1 cellular context compared by ENCODE assay signal in the genomic region with DNA sequence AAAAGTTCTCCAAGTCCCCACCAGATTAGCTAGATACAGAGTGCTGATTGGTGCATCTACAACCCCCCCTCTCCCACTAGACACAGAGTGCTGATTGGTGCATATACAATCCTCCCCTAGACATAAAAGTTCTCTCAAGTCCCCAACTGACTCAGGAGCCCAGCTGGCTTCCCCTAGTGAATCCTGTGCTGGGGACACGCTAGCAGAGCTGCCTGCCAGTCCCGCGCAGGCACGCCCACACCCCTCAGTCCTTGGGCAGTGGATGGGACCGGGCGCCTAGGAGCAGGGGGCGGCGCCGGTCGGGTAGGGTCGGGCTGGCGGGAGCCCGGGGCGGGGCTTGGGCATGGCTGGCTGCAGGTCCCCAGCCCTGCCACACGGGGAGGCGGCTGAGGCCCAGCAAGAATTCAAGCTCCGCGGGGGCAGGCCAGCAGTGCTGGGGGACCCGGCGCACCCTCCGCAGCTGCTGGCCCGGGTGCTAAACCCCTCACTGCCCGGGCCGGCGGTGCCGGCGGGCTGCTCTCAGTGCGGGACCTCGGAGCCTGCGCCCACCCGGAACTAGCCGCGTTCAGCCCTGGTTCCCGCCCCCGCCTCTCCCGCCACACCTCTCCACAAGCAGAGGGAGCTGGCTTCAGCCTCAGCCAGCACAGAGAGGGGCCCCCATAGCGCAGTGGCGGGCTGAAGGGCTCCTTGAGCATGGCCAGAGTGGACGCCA.
TF ChIP-seq lines count a peak whose summit lies in the region.

No MANE protein-coding gene starts in this region.

TF ChIP-seq in HCT116, 20 proteins besides CTCF, POLR2A, EP300 and RAD21 (continued from another document):
- TF ChIP-seq YY1 (IDR thresholded peaks at IDR 0.05; ENCODE audit: extremely low read depth, insufficient replicate concordance, low read depth, low read length) (no peak), CEBPB (IDR thresholded peaks at IDR 0.05; ENCODE audit: low read depth) (no peak), SIN3A (IDR thresholded peaks at IDR 0.05; ENCODE audit: low read depth) (no peak), EZH2 (IDR thresholded peaks at IDR 0.05) (no peak), ZFX (IDR thresholded peaks at IDR 0.05) (no peak)
- TF ChIP-seq, protein P1, sequence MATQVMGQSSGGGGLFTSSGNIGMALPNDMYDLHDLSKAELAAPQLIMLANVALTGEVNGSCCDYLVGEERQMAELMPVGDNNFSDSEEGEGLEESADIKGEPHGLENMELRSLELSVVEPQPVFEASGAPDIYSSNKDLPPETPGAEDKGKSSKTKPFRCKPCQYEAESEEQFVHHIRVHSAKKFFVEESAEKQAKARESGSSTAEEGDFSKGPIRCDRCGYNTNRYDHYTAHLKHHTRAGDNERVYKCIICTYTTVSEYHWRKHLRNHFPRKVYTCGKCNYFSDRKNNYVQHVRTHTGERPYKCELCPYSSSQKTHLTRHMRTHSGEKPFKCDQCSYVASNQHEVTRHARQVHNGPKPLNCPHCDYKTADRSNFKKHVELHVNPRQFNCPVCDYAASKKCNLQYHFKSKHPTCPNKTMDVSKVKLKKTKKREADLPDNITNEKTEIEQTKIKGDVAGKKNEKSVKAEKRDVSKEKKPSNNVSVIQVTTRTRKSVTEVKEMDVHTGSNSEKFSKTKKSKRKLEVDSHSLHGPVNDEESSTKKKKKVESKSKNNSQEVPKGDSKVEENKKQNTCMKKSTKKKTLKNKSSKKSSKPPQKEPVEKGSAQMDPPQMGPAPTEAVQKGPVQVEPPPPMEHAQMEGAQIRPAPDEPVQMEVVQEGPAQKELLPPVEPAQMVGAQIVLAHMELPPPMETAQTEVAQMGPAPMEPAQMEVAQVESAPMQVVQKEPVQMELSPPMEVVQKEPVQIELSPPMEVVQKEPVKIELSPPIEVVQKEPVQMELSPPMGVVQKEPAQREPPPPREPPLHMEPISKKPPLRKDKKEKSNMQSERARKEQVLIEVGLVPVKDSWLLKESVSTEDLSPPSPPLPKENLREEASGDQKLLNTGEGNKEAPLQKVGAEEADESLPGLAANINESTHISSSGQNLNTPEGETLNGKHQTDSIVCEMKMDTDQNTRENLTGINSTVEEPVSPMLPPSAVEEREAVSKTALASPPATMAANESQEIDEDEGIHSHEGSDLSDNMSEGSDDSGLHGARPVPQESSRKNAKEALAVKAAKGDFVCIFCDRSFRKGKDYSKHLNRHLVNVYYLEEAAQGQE (IDR thresholded peaks at IDR 0.05; ENCODE audit: low read depth), result no peak
